Comparison of ENCODE assay signal across 1 cellular context in genomic region chr19:41927810-41928192, GRCh38.
TF ChIP-seq lines count a peak whose summit lies in the region.

No MANE protein-coding gene starts in this region.

TF ChIP-seq in A549, 52 proteins besides CTCF, POLR2A, EP300 and RAD21 (continued from another document):
- TF ChIP-seq, protein P1, sequence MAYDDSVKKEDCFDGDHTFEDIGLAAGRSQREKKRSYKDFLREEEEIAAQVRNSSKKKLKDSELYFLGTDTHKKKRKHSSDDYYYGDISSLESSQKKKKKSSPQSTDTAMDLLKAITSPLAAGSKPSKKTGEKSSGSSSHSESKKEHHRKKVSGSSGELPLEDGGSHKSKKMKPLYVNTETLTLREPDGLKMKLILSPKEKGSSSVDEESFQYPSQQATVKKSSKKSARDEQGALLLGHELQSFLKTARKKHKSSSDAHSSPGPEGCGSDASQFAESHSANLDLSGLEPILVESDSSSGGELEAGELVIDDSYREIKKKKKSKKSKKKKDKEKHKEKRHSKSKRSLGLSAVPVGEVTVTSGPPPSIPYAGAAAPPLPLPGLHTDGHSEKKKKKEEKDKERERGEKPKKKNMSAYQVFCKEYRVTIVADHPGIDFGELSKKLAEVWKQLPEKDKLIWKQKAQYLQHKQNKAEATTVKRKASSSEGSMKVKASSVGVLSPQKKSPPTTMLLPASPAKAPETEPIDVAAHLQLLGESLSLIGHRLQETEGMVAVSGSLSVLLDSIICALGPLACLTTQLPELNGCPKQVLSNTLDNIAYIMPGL (CRISPR knock-in tag; IDR thresholded peaks at IDR 0.05; ENCODE audit: borderline replicate concordance), result no peak
- TF ChIP-seq SMC3 (IDR thresholded peaks at IDR 0.05) (no peak), PHF8 (IDR thresholded peaks at IDR 0.05; ENCODE audit: borderline replicate concordance, low read depth) (no peak)
TF ChIP-seq in A549: peak in this region for 0.
